ENCODE assay signal across 1 cellular context in the genomic region with DNA sequence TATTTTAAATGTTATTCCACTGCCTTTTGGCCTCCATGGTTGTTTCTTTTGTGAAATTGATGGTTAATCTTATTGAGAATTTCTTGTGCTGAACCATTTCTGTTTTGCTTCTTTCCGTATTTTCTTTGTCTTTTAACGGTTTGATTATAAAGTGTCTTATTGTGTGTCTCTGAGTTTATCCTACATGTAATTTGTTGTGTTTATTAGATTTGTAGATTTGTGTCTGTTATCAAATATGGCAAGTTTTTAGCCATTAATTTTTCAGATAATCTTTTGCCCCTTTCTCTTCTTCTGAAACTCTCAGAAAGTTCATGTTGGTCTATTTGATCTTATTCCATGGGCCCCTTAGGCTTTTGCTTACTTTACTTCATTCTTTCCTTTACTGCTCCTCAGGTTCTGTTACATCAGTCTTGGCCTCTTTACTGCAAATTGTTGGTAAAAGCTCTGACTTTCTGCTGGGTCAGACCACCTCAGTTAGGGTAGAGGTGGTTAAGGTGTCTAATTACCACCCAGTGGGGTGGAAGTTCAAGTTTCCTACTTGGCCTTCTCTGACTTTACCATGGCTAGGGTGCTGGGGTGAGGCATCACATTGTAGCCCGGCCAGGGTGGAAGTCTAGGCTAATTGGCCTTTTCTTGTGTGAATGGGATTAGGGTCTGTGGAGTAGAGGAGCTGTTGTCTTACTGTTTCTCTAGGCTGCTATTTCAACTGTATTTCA.
TF ChIP-seq lines count a peak whose summit lies in the region.

No MANE protein-coding gene starts in this region.

TF ChIP-seq in GM23338, 12 proteins besides CTCF, POLR2A, EP300 and RAD21 (continued from another document):
- TF ChIP-seq ETS1 (IDR thresholded peaks at IDR 0.05) (no peak), ZNF462 (CRISPR knock-in tag; IDR thresholded peaks at IDR 0.05) (no peak), POLR2AphosphoS5 (IDR thresholded peaks at IDR 0.05; ENCODE audit: low read depth) (no peak)
